Comparison of ENCODE assay signal across 17 cellular contexts in genomic region chr22:49123621-49124192, GRCh38.
DNase-seq lines count a peak whose midpoint lies in the region; ATAC-seq and FAIRE-seq lines count a peak whose summit lies in the region.
"Had no signal": no experiment of that assay in that cellular context is flagged by ENCODE, and none has a peak within 500 bp of the region (broad histone marks: within the 10 kb centered on the region; RNA-seq: fewer than 3 reads in every experiment).

No MANE protein-coding gene starts in this region.

- no peak overlapping the region for H4K8ac ChIP-seq in mesendoderm (ENCODE audit: low read depth, low read length)

- H3K36me3 ChIP-seq in mesendoderm (ENCODE audit: control insufficient read depth, insufficient read depth, low read length): no peaks in the 10 kb centered on the region

- no peaks in the 10 kb centered on the region for H3K79me2 ChIP-seq in mesendoderm (ENCODE audit: control insufficient read depth, insufficient read depth, low read length)

- H3K18ac ChIP-seq in mesendoderm (ENCODE audit: low read length): no peak overlapping the region

- no peaks in the 10 kb centered on the region for H3K27me3 ChIP-seq in mesendoderm (ENCODE audit: insufficient read depth, low read length, poor library complexity)

- peak overlapping the region; percentile 99 for H2AK5ac ChIP-seq in mesendoderm (ENCODE audit: low read length)

- no peak overlapping the region for H3K4me3 ChIP-seq in mesendoderm (ENCODE audit: low read length)

- no peak for ATAC-seq in HG02973 (IDR thresholded peaks at IDR 0.05; ENCODE audit: unreplicated experiment)
- ATAC-seq: CD8-positive, alpha-beta T cell; HCT116 had no signal

- H3K4me2 ChIP-seq in mesendoderm (ENCODE audit: low read length): no peak overlapping the region

- no peaks in the 10 kb centered on the region for H3K4me1 Mint-ChIP-seq in activated T-helper 1 cell treated with anti-CD3 and anti-CD28 coated beads, Interleukin-12 subunit alpha, Interleukin-12 subunit beta, Interleukin-2, Interleukin-4 antibody, amounts not matched to agents 30 ng/mL and 10 ng/mL and 1 ng/mL, durations not matched to agents 14 hours and 24 hours and 36 hours (ENCODE audit: low read depth)
- H3K4me1 Mint-ChIP-seq: CD14-positive monocyte, IgD-negative memory B cell had no signal

- H4K5ac ChIP-seq in mesendoderm (ENCODE audit: low read length): no peak overlapping the region

- H3K36me3 Mint-ChIP-seq in activated T-helper 1 cell treated with anti-CD3 and anti-CD28 coated beads, Interleukin-12 subunit alpha, Interleukin-12 subunit beta, Interleukin-2, Interleukin-4 antibody, amounts not matched to agents 30 ng/mL and 10 ng/mL and 1 ng/mL, durations not matched to agents 14 hours and 24 hours and 36 hours (ENCODE audit: low read depth): no peaks in the 10 kb centered on the region
- H3K36me3 Mint-ChIP-seq: CD14-positive monocyte; CD8-positive, alpha-beta T cell; IgD-negative memory B cell had no signal

- WGBS in mesendoderm (ENCODE audit: extremely low coverage, insufficient coverage, low lambda C conversion rate): no CpG with 5 or more reads among the region's 11 CpGs

- H3K27me3 Mint-ChIP-seq in activated T-helper 1 cell treated with anti-CD3 and anti-CD28 coated beads, Interleukin-12 subunit alpha, Interleukin-12 subunit beta, Interleukin-2, Interleukin-4 antibody, amounts not matched to agents 30 ng/mL and 10 ng/mL and 1 ng/mL, durations not matched to agents 14 hours and 24 hours and 36 hours (ENCODE audit: insufficient read depth): peaks cover 9% of the 10 kb centered on the region
- H3K27me3 Mint-ChIP-seq: IgD-negative memory B cell had no signal

- H3K4me3 Mint-ChIP-seq in activated T-helper 1 cell treated with anti-CD3 and anti-CD28 coated beads, Interleukin-12 subunit alpha, Interleukin-12 subunit beta, Interleukin-2, Interleukin-4 antibody, amounts not matched to agents 30 ng/mL and 10 ng/mL and 1 ng/mL, durations not matched to agents 14 hours and 24 hours and 36 hours: no peak overlapping the region
- H3K4me3 Mint-ChIP-seq: CD14-positive monocyte; CD8-positive, alpha-beta T cell had no signal

- H3K9me3 Mint-ChIP-seq in activated T-helper 1 cell treated with anti-CD3 and anti-CD28 coated beads, Interleukin-12 subunit alpha, Interleukin-12 subunit beta, Interleukin-2, Interleukin-4 antibody, amounts not matched to agents 30 ng/mL and 10 ng/mL and 1 ng/mL, durations not matched to agents 14 hours and 24 hours and 36 hours: no peaks in the 10 kb centered on the region
- H3K9me3 Mint-ChIP-seq: CD8-positive, alpha-beta T cell had no signal

- no peak overlapping the region for H2BK5ac ChIP-seq in mesendoderm (ENCODE audit: low read length)

- H3K4ac ChIP-seq in mesendoderm (ENCODE audit: low read depth, low read length): no peak overlapping the region

- no peak overlapping the region for H2BK15ac ChIP-seq in mesendoderm (replicated peaks; ENCODE audit: low read depth)

- FAIRE-seq in urothelium cell line (lab: Jason Lieb, UNC): peak; percentile 17
- FAIRE-seq: GM12892, H54 had no signal

- DNase-seq in NCI-H510A (lab: John Stamatoyannopoulos, UW) (peak; percentile 50), NCI-H510A treated with DMSO at 0.1 percent for 48 hours (lab: John Stamatoyannopoulos, UW) (no peak), NCI-H2029 treated with DMSO at 0.1 percent for 48 hours (lab: John Stamatoyannopoulos, UW) (peak; percentile 28), mesendoderm (no peak), urothelium cell line (ENCODE audit: low spot score) (no peak)
- no peak for DNase-seq in activated T-helper 1 cell treated with anti-CD3 and anti-CD28 coated beads, Interleukin-12 subunit alpha, Interleukin-12 subunit beta, Interleukin-2, Interleukin-4 antibody, amounts not matched to agents 30 ng/mL and 10 ng/mL and 1 ng/mL, durations not matched to agents 14 hours and 24 hours and 36 hours (ENCODE audit: low spot score)
- DNase-seq: COR-L47, DND-41, GDM1 had no signal

- peak overlapping the region; percentile 47 for H3K56ac ChIP-seq in mesendoderm (ENCODE audit: low read length)

- no peak overlapping the region for H3K23ac ChIP-seq in mesendoderm (ENCODE audit: low read length)

- H3K79me1 ChIP-seq in mesendoderm (ENCODE audit: low read length): no peaks in the 10 kb centered on the region

- H3K27ac Mint-ChIP-seq in activated T-helper 1 cell treated with anti-CD3 and anti-CD28 coated beads, Interleukin-12 subunit alpha, Interleukin-12 subunit beta, Interleukin-2, Interleukin-4 antibody, amounts not matched to agents 30 ng/mL and 10 ng/mL and 1 ng/mL, durations not matched to agents 14 hours and 24 hours and 36 hours: no peak overlapping the region
- H3K27ac Mint-ChIP-seq: CD14-positive monocyte; CD8-positive, alpha-beta T cell; IgD-negative memory B cell had no signal

- H3K9ac ChIP-seq in mesendoderm (ENCODE audit: low read length): no peak overlapping the region

- intact Hi-C loops in activated T-helper 1 cell treated with anti-CD3 and anti-CD28 coated beads, Interleukin-12 subunit alpha, Interleukin-12 subunit beta, Interleukin-2, Interleukin-4 antibody, amounts not matched to agents 30 ng/mL and 10 ng/mL and 1 ng/mL, durations not matched to agents 14 hours and 24 hours and 36 hours (cut with micrococcal nuclease): no loop called here

- no peak overlapping the region for H2BK120ac ChIP-seq in mesendoderm (ENCODE audit: low read depth, low read length)

- peaks cover 14% of the 10 kb centered on the region for H3K4me1 ChIP-seq in mesendoderm (ENCODE audit: control insufficient read depth, low read depth, low read length)

- H3K27ac ChIP-seq in mesendoderm (ENCODE audit: low read depth, low read length): no peak overlapping the region
- H3K27ac ChIP-seq: 22Rv1 had no signal

Comparison
In these comparisons a context has a peak if more than half of its experiments do, and no peak if none do; other contexts are left out.
1. DNase-seq: peak in NCI-H510A (single experiment) and NCI-H2029 treated with DMSO at 0.1 percent for 48 hours (single experiment); none in NCI-H510A treated with DMSO at 0.1 percent for 48 hours (single experiment), mesendoderm (single experiment), urothelium cell line (single experiment) and activated T-helper 1 cell treated with anti-CD3 and anti-CD28 coated beads, Interleukin-12 subunit alpha, Interleukin-12 subunit beta, Interleukin-2, Interleukin-4 antibody, amounts not matched to agents 30 ng/mL and 10 ng/mL and 1 ng/mL, durations not matched to agents 14 hours and 24 hours and 36 hours (single experiment).